In the genomic region with DNA sequence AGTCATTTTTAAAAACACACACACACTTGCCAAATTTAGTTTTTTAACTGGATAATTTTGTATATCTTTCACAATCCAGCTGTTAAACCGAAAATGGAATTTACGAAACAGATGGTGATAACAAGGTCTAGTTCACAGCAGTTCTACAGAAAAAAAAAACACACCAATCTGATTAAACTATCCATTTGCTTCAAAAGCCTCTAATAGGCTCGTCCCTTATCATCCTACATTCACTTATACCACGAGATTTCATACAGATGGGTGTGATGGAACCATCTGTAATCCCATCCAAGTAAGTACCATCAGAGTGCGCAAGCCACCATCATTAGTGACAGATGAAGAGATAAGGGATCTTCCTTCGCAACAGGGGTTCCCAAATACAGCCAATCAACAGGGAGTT, we compare ENCODE assay signal across 10 cellular contexts. TPM values are rescaled to one million over a fixed set of nuclear protein-coding genes. Genes with fewer than 3 reads are reported as not detected.
DNase-seq lines count a peak whose midpoint lies in the region; ATAC-seq and TF ChIP-seq lines count a peak whose summit lies in the region.
"Had no signal": no experiment of that assay in that cellular context is flagged by ENCODE, and none has a peak within 500 bp of the region (broad histone marks: within the 10 kb centered on the region; RNA-seq: fewer than 3 reads in every experiment).

No MANE protein-coding gene starts in this region.

- POLR2A ChIA-PET in activated CD4-positive, alpha-beta memory T cell treated with anti-CD3 and anti-CD28 coated beads, Interleukin-2, amount 10 ng/mL, durations not matched to agents 7 days and 5 days (lab: Charles Lee), result interaction anchor here (1.0 to 2.1 kb wide), 5 partner anchors 9 to 485 kb away, joined by 3 to 46 read pairs (median 5); partner anchors contain the start of genes CDKN3, GCH1, SOCS4 and WDHD1

- H3K27me3 ChIP-seq in left ventricle myocardium inferior (ENCODE audit: low read depth) (no peaks in the 10 kb centered on the region), stomach (no peaks in the 10 kb centered on the region), adrenal gland (no peaks in the 10 kb centered on the region)

- TF ChIP-seq CTCF in left ventricle myocardium inferior (IDR thresholded peaks at IDR 0.05; ENCODE audit: borderline replicate concordance) (no peak), stomach (IDR thresholded peaks at IDR 0.05) (no peak), adrenal gland (IDR thresholded peaks at IDR 0.05) (no peak)

- peaks cover 18% of the 10 kb centered on the region for H3K4me1 ChIP-seq in left ventricle myocardium inferior
- peaks cover 0 to 13% (median 12%) of the 10 kb centered on the region in 4 donors for H3K4me1 ChIP-seq in stomach
- H3K4me1 ChIP-seq in adrenal gland (replicated peaks in 1 of 2), result peaks cover 3 to 6% of the 10 kb centered on the region in 2 donors

- H3K9me3 ChIP-seq in left ventricle myocardium inferior (replicated peaks), result no peaks in the 10 kb centered on the region
- no peaks in the 10 kb centered on the region for H3K9me3 ChIP-seq in stomach
- H3K9me3 ChIP-seq in adrenal gland (replicated peaks in 1 of 3), result no peaks in the 10 kb centered on the region

- peak overlapping the region; percentile 77 for H3K27ac ChIP-seq in left ventricle myocardium inferior (replicated peaks)
- H3K27ac ChIP-seq in stomach, result peak overlapping the region in 4 of 5 donors; percentile 69 to 87 (median 80)
- peak overlapping the region in 2 of 5 donors; percentile 75 to 82 for H3K27ac ChIP-seq in adrenal gland

- H3K36me3 ChIP-seq in left ventricle myocardium inferior, result no peaks in the 10 kb centered on the region
- no peaks in the 10 kb centered on the region for H3K36me3 ChIP-seq in stomach
- H3K36me3 ChIP-seq in adrenal gland (replicated peaks in 1 of 2), result no peaks in the 10 kb centered on the region

- intact Hi-C loops in left ventricle myocardium inferior (cut with micrococcal nuclease) (no loop called here), stomach (cut with DNase I; ENCODE audit: low total_unique reads) (no loop called here), adrenal gland (cut with DNase I) (no loop called here)

- peaks cover 40% of the 10 kb centered on the region for H3K4me1 Mint-ChIP-seq in activated CD8-positive, alpha-beta memory T cell treated with anti-CD3 and anti-CD28 coated beads, Interleukin-2, amount 10 ng/mL, durations not matched to agents 7 days and 5 days
- H3K4me1 Mint-ChIP-seq in activated CD4-positive, alpha-beta memory T cell treated with anti-CD3 and anti-CD28 coated beads, Interleukin-2, amount 10 ng/mL, durations not matched to agents 7 days and 5 days, result peaks cover 45% of the 10 kb centered on the region

- TF ChIP-seq POLR2A in stomach (IDR thresholded peaks at IDR 0.05) (no peak), adrenal gland (IDR thresholded peaks at IDR 0.05) (no peak)

- peaks cover 21% of the 10 kb centered on the region for H3K36me3 Mint-ChIP-seq in activated CD8-positive, alpha-beta memory T cell treated with anti-CD3 and anti-CD28 coated beads, Interleukin-2, amount 10 ng/mL, durations not matched to agents 7 days and 5 days
- H3K36me3 Mint-ChIP-seq in activated CD4-positive, alpha-beta memory T cell treated with anti-CD3 and anti-CD28 coated beads, Interleukin-2, amount 10 ng/mL, durations not matched to agents 7 days and 5 days (ENCODE audit: low read depth), result peaks cover 22% of the 10 kb centered on the region

- CTCF ChIA-PET in activated CD8-positive, alpha-beta memory T cell treated with anti-CD3 and anti-CD28 coated beads, Interleukin-2, amount 10 ng/mL, durations not matched to agents 7 days and 5 days (lab: Charles Lee), result interaction anchor here (0.7 to 2.7 kb wide), 4 partner anchors 9 to 309 kb away, joined by 3 to 23 read pairs (median 14); partner anchors contain the start of genes DLGAP5 and GCH1
- CTCF ChIA-PET in activated CD4-positive, alpha-beta memory T cell treated with anti-CD3 and anti-CD28 coated beads, Interleukin-2, amount 10 ng/mL, durations not matched to agents 7 days and 5 days (lab: Charles Lee), result interaction anchor here (1.2 to 1.7 kb wide), 2 partner anchors 18 to 388 kb away, joined by 3 to 5 read pairs; partner anchors contain the start of gene FBXO34

- no peaks in the 10 kb centered on the region for H3K27me3 Mint-ChIP-seq in activated CD8-positive, alpha-beta memory T cell treated with anti-CD3 and anti-CD28 coated beads, Interleukin-2, amount 10 ng/mL, durations not matched to agents 7 days and 5 days
- no peaks in the 10 kb centered on the region for H3K27me3 Mint-ChIP-seq in activated CD4-positive, alpha-beta memory T cell treated with anti-CD3 and anti-CD28 coated beads, Interleukin-2, amount 10 ng/mL, durations not matched to agents 7 days and 5 days

- peak overlapping the region; percentile 98 for H3K27ac Mint-ChIP-seq in activated CD8-positive, alpha-beta memory T cell treated with anti-CD3 and anti-CD28 coated beads, Interleukin-2, amount 10 ng/mL, durations not matched to agents 7 days and 5 days
- peak overlapping the region; percentile 96 for H3K27ac Mint-ChIP-seq in activated CD4-positive, alpha-beta memory T cell treated with anti-CD3 and anti-CD28 coated beads, Interleukin-2, amount 10 ng/mL, durations not matched to agents 7 days and 5 days

- no peak for DNase-seq in activated CD8-positive, alpha-beta memory T cell treated with anti-CD3 and anti-CD28 coated beads, Interleukin-2, amount 10 ng/mL, durations not matched to agents 7 days and 5 days
- DNase-seq in activated CD8-positive, alpha-beta memory T cell treated with anti-CD3 and anti-CD28 coated beads, Interleukin-2, amount 50 U/mL, for 48 hours, result no peak
- DNase-seq in activated CD4-positive, alpha-beta memory T cell treated with anti-CD3 and anti-CD28 coated beads, Interleukin-2, amount 10 ng/mL, durations not matched to agents 7 days and 5 days, result no peak
- DNase-seq in left ventricle myocardium inferior (no peak), stomach (no peak), ecto neural progenitor cell (ENCODE audit: low spot score) (no peak), adrenal gland (no peak)
- DNase-seq: NCI-H526; stimulated activated CD4-positive, alpha-beta T cell treated with anti-CD3 and anti-CD28 coated beads, Interleukin-2, amount 100 ng/mL, for 48 hours had no signal

- H3K9me3 Mint-ChIP-seq in activated CD8-positive, alpha-beta memory T cell treated with anti-CD3 and anti-CD28 coated beads, Interleukin-2, amount 10 ng/mL, durations not matched to agents 7 days and 5 days (ENCODE audit: low read depth), result no peaks in the 10 kb centered on the region
- H3K9me3 Mint-ChIP-seq in activated CD4-positive, alpha-beta memory T cell treated with anti-CD3 and anti-CD28 coated beads, Interleukin-2, amount 10 ng/mL, durations not matched to agents 7 days and 5 days, result no peaks in the 10 kb centered on the region

- WGBS in stomach, 5 donors, result 55 to 69% (median 59%) methylated on average over 6 of the region's 6 CpGs
- WGBS in adrenal gland, 4 donors, result 61 to 81% (median 68%) methylated on average over 6 of the region's 6 CpGs

- no peak for ATAC-seq in activated CD8-positive, alpha-beta memory T cell treated with anti-CD3 and anti-CD28 coated beads, Interleukin-2, amount 10 ng/mL, durations not matched to agents 7 days and 5 days
- no peak for ATAC-seq in GM18520 (IDR thresholded peaks at IDR 0.05; ENCODE audit: unreplicated experiment)

- TF ChIP-seq EP300 in stomach (IDR thresholded peaks at IDR 0.05), result no peak

- peak overlapping the region; percentile 62 for H3K4me3 ChIP-seq in left ventricle myocardium inferior
- peak overlapping the region in 1 of 4 donors; percentile 41 for H3K4me3 ChIP-seq in stomach
- no peak overlapping the region for H3K4me3 ChIP-seq in adrenal gland

- H3K4me3 Mint-ChIP-seq in activated CD8-positive, alpha-beta memory T cell treated with anti-CD3 and anti-CD28 coated beads, Interleukin-2, amount 10 ng/mL, durations not matched to agents 7 days and 5 days, result peak overlapping the region; percentile 80
- peak overlapping the region; percentile 76 for H3K4me3 Mint-ChIP-seq in activated CD4-positive, alpha-beta memory T cell treated with anti-CD3 and anti-CD28 coated beads, Interleukin-2, amount 10 ng/mL, durations not matched to agents 7 days and 5 days

RNA-seq across cellular contexts. Expression of gene GCH1, which starts 20.1 kb away (rescaled TPM):
- 10 to 100 TPM; 70.8 to 73.2 TPM for total RNA-seq in activated CD8-positive, alpha-beta memory T cell treated with anti-CD3 and anti-CD28 coated beads, Interleukin-2, amount 10 ng/mL, durations not matched to agents 7 days and 5 days
- 10 to 100 TPM; 68.7 to 70.3 TPM for total RNA-seq in activated CD4-positive, alpha-beta memory T cell treated with anti-CD3 and anti-CD28 coated beads, Interleukin-2, amount 10 ng/mL, durations not matched to agents 7 days and 5 days
- total RNA-seq in left ventricle myocardium inferior (1.7 TPM), stomach (10 to 100 TPM in 3 of 5 donors, 1 to 10 TPM in 1, under 1 TPM in 1; 0.58 to 52.1 (median 12.7) TPM), adrenal gland (10 to 100 TPM in 3 of 8 donors, 1 to 10 TPM in 5; 2.8 to 24.9 (median 6.9) TPM)
- polyA plus RNA-seq in stomach (10 to 100 TPM in 2 of 3 donors, 1 to 10 TPM in 1; 8.0 to 10.5 (median 10.3) TPM), adrenal gland (10 to 100 TPM; 10.1 to 29.8 (median 10.7) TPM)
